In the genomic region with DNA sequence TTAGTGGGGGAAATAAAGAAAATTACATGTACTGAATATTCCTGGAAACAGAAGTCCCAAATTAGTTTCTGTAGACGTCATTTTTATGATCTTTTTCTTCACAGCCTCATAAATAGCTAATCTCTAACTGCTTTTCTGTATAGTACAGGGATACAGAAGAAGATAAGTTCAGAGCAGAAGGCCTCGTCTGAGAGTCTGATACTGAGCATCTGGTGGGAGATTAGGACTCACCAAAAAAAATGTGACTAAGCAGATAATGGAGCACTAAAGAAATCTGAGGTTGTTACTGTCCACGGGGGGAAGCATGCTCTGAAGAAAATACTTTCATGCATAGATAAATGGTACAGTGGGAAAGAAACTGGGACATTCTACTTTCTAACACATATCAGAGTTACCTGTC, we compare ENCODE assay signal across 1 cellular context.
TF ChIP-seq lines count a peak whose summit lies in the region.

No MANE protein-coding gene starts in this region.

TF ChIP-seq in K562, 482 proteins besides CTCF, POLR2A, EP300 and RAD21 (continued from another document):
- no peak for TF ChIP-seq ZNF644 (tag; IDR thresholded peaks at IDR 0.05; ENCODE audit: low read depth)
- TF ChIP-seq MAFF (IDR thresholded peaks at IDR 0.05; ENCODE audit: low read length), result no peak
- peak; percentile 27; the same call in 1 of the 2 replicates for TF ChIP-seq NCOR1 (IDR thresholded peaks at IDR 0.05)
- TF ChIP-seq MTA2 (IDR thresholded peaks at IDR 0.05; ENCODE audit: low read depth), result 0 out of 2 replicates have a peak, but pooled peaks have one; percentile 15
- no peak for TF ChIP-seq RBM17 (IDR thresholded peaks at IDR 0.05; ENCODE audit: borderline replicate concordance, low read depth, low read length)
- TF ChIP-seq ZNF586 (CRISPR knock-in tag; conservative IDR thresholded peaks at IDR 0.05), result no peak
- no peak for TF ChIP-seq ZMIZ1 (IDR thresholded peaks at IDR 0.05; ENCODE audit: low read depth in 2 of 2, low read length in 2 of 2)
- no peak for TF ChIP-seq PTRF (tag; IDR thresholded peaks at IDR 0.05)
- no peak for TF ChIP-seq FOXO4 (CRISPR knock-in tag; IDR thresholded peaks at IDR 0.05)
- TF ChIP-seq SMC3 (conservative IDR thresholded peaks at IDR 0.05; ENCODE audit: insufficient read depth, low read depth, low read length), result no peak
- no peak for TF ChIP-seq KAT8 (IDR thresholded peaks at IDR 0.05; ENCODE audit: low read depth)
- TF ChIP-seq ARID1B (IDR thresholded peaks at IDR 0.05), result peak; percentile 36; the same call in 1 of the 2 replicates
- TF ChIP-seq SREBF2 (CRISPR knock-in tag; IDR thresholded peaks at IDR 0.05), result no peak
- TF ChIP-seq IFI16 (CRISPR knock-in tag; IDR thresholded peaks at IDR 0.05), result no peak
- no peak for TF ChIP-seq EGR1 (conservative IDR thresholded peaks at IDR 0.05)
- 0 out of 4 replicates have a peak, but pooled peaks of 1 of the 2 experiments have one; percentile 31 for TF ChIP-seq KDM1A (IDR thresholded peaks at IDR 0.05)
- no peak for TF ChIP-seq HDAC3 (IDR thresholded peaks at IDR 0.05; ENCODE audit: borderline replicate concordance, partially characterized antibody)
